Comparison of ENCODE assay signal across 8 cellular contexts in the genomic region with DNA sequence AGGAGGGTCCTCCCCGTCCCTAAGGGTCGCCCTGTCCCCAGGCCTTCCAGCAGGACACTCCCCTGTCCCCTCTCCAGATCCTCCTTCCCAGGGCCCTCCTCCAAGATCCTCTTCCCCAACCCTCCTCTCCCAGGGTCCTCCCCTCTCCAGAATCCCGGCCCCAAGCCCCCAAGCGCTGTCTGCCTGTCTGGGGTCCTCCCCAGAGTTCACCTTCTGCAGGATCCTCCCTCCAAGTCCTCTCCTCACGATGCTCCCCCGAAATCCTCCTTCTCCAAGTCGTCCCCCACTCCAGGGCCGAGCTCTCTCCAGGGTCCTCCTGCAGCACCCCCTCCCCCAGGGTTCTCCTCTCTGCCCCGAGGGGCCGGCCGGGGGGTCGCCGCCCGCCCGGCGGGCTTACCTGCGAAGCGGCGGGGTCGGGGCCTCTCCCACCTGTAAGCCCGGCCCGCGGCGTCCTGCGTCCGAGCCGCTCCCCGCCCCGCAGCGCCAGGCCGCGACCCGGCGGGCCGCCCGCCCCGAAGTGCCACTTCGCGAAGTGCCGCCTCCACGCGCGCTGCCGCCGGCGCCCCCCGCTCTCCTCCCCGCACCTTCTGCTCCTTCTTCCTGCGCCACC. TPM values are rescaled to one million over a fixed set of nuclear protein-coding genes. Genes with fewer than 3 reads are reported as not detected.
DNase-seq lines count a peak whose midpoint lies in the region; ATAC-seq and TF ChIP-seq lines count a peak whose summit lies in the region.

No MANE protein-coding gene starts in this region.

- ATAC-seq in GM21576 (IDR thresholded peaks at IDR 0.05; ENCODE audit: unreplicated experiment) = peak; percentile 3
- ATAC-seq in T-cell (replicated peaks in 1 of 4) = peak in 1 of 4 experiments; percentile 21
- ATAC-seq in Right ventricle myocardium superior (ENCODE audit: poor library complexity) = peak; percentile 12

- H3K27ac ChIP-seq in 22Rv1 = peak overlapping the region; percentile 44

- H3K27me3 Mint-ChIP-seq in T-cell = peaks cover 0 to 15% of the 10 kb centered on the region in 2 donors

- no peak for DNase-seq in T-cell
- no peak for DNase-seq in Right ventricle myocardium superior
- no peak for DNase-seq in retinal pigment epithelial cell (ENCODE audit: low read depth)
- DNase-seq in SIG-M5 (lab: John Stamatoyannopoulos, UW) = no peak
- no peak for DNase-seq in DMS153 treated with DMSO at 0.1 percent for 48 hours (lab: John Stamatoyannopoulos, UW; ENCODE audit: unreplicated experiment)
- DNase-seq in NCI-H2029 treated with DMSO at 0.1 percent for 48 hours (lab: John Stamatoyannopoulos, UW) = no peak

- CTCF ChIA-PET in T-cell (lab: Charles Lee) = no interaction called here

- TF ChIP-seq CTCF in 22Rv1 (IDR thresholded peaks at IDR 0.05) (no peak), retinal pigment epithelial cell (conservative IDR thresholded peaks at IDR 0.05; ENCODE audit: low read depth, low read length) (no peak)

- POLR2A ChIA-PET in T-cell (lab: Charles Lee) = no interaction called here

- intact Hi-C loops in Right ventricle myocardium superior (cut with DNase I) = no loop called here

- peak overlapping the region; percentile 74 to 81 (median 79) for H3K4me3 Mint-ChIP-seq in T-cell

- no peaks in the 10 kb centered on the region for H3K36me3 Mint-ChIP-seq in T-cell

- H3K27ac Mint-ChIP-seq in T-cell = no peak overlapping the region

- H3K9me3 Mint-ChIP-seq in T-cell = no peaks in the 10 kb centered on the region

- H3K4me1 Mint-ChIP-seq in T-cell = peaks cover 22 to 30% (median 27%) of the 10 kb centered on the region in 3 donors

- peak overlapping the region; percentile 61 for H3K4me3 ChIP-seq in retinal pigment epithelial cell (ENCODE audit: low read length)

RNA-seq across cellular contexts. Expression of a gene that starts 0.7 kb away (rescaled TPM):
- 10 to 100 TPM in 3 of 5 donors, 1 to 10 TPM in 2; 6.3 to 12.0 (median 10.1) TPM for total RNA-seq in T-cell
- total RNA-seq in Right ventricle myocardium superior = 34.7 TPM

RNA-seq across cellular contexts. Expression of a gene that starts 42.6 kb away (rescaled TPM):
- total RNA-seq in T-cell (10 to 100 TPM; 25.0 to 48.9 (median 43.2) TPM), Right ventricle myocardium superior (13.6 TPM)
